8 cellular contexts compared by ENCODE assay signal in the genomic region with DNA sequence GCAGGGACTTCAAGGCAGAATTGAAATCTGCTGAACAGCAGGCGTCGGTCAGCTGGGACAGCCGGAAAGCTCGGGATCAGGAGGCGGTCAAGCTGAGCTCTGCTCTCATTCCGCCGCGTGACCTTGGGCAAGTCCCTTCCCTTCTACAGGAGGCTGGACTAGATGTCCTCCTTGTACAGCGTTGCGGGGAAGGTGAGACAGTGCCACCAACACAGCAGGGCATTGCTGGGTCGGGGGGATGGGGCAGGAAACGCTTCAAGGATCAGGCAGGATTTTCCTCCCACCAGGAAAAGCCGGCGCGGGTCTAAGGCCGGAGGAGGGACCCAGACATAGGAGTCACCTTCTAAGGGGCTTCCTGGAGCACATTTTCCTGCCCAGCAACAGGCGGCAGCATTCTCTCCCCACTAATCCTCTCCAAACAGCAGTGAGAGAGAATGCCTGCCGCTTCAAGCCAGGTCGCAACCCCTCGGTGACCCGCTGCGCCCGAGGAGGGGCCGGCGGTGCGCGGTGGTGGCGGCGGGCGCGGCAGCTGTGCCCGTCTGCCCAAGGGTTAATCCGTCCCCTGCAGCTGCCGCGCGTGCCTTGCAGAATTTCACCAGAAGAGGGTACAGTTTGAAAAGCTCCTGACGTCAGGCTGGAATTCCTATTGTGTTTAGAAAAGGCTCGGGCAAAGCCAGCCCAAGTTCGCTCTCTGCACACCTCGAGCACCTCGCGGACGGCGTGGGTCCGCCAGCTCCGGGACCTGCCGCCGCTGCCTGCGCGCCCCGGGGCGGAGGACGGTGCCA. TPM values are rescaled to one million over a fixed set of nuclear protein-coding genes. Genes with fewer than 3 reads are reported as not detected.
A peak's percentile ranks its signal among the peaks of the same experiment; 100 is the strongest.
DNase-seq lines count a peak whose midpoint lies in the region; ATAC-seq lines count a peak whose summit lies in the region.

A gene with protein sequence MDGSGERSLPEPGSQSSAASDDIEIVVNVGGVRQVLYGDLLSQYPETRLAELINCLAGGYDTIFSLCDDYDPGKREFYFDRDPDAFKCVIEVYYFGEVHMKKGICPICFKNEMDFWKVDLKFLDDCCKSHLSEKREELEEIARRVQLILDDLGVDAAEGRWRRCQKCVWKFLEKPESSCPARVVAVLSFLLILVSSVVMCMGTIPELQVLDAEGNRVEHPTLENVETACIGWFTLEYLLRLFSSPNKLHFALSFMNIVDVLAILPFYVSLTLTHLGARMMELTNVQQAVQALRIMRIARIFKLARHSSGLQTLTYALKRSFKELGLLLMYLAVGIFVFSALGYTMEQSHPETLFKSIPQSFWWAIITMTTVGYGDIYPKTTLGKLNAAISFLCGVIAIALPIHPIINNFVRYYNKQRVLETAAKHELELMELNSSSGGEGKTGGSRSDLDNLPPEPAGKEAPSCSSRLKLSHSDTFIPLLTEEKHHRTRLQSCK (plus strand): TSS at position 644 of the 785 bp plus-strand sequence. CDS start 493 bp downstream, outside the sequence.

- peak within 1 kb of the TSS; percentile 8 for H2BK120ac ChIP-seq in mesendoderm (ENCODE audit: low read depth, low read length)

- H2BK5ac ChIP-seq in mesendoderm (ENCODE audit: low read length): peak within 1 kb of the TSS; percentile 89

- in situ Hi-C loops in KBM-7 (cut with MboI; ENCODE audit: low pct_unique_long_range_greater_than_20kb, low sequenced_read_pairs): no loop called here

- no peak within 1 kb of the TSS for H3K23ac ChIP-seq in mesendoderm (ENCODE audit: low read length)

- peak within 1 kb of the TSS; percentile 53 for H3K18ac ChIP-seq in mesendoderm (ENCODE audit: low read length)

- no peak within 1 kb of the TSS for H4K5ac ChIP-seq in mesendoderm (ENCODE audit: low read length)

- H3K79me1 ChIP-seq in mesendoderm (ENCODE audit: low read length): no peaks in the 10 kb centered on the region

- H2BK15ac ChIP-seq in mesendoderm (replicated peaks; ENCODE audit: low read depth): no peak within 1 kb of the TSS

- H3K79me2 ChIP-seq in mesendoderm (ENCODE audit: control insufficient read depth, insufficient read depth, low read length): no peaks in the 10 kb centered on the region

- no peaks in the 10 kb centered on the region for H3K36me3 ChIP-seq in duodenal mucosa (ENCODE audit: control insufficient read depth in 1 of 2, insufficient read depth in 2 of 2, low read length in 2 of 2)
- no peaks in the 10 kb centered on the region for H3K36me3 ChIP-seq in mesendoderm (ENCODE audit: control insufficient read depth, insufficient read depth, low read length)

- H3K27me3 ChIP-seq in duodenal mucosa (ENCODE audit: control insufficient read depth in 1 of 2, insufficient read depth in 2 of 2, low read length in 2 of 2) (peaks cover 18 to 45% of the 10 kb centered on the region in 2 donors), mesendoderm (ENCODE audit: insufficient read depth, low read length, poor library complexity) (no peaks in the 10 kb centered on the region)

- H4K8ac ChIP-seq in mesendoderm (ENCODE audit: low read depth, low read length): no peak within 1 kb of the TSS

- peak; percentile 15 for DNase-seq in activated CD4-positive, alpha-beta T cell treated with anti-CD3 and anti-CD28 coated beads for 48 hours
- DNase-seq in activated CD4-positive, alpha-beta T cell treated with anti-CD3 and anti-CD28 coated beads, Interleukin-2, amount 50 U/mL, for 4 hours: no peak
- DNase-seq in NCI-H774 (lab: John Stamatoyannopoulos, UW) (peak; percentile 40), mesendoderm (peak; percentile 94), KBM-7 (no peak)

- no peaks in the 10 kb centered on the region for H3K9me3 ChIP-seq in duodenal mucosa (ENCODE audit: control insufficient read depth in 1 of 2, low read length in 2 of 2)

- H3K27ac ChIP-seq in duodenal mucosa (ENCODE audit: low read depth, low read length): no peak within 1 kb of the TSS
- peak within 1 kb of the TSS; percentile 36 for H3K27ac ChIP-seq in mesendoderm (ENCODE audit: low read depth, low read length)

- ATAC-seq in HG03460 (IDR thresholded peaks at IDR 0.05; ENCODE audit: unreplicated experiment) (no peak), HG02981 (IDR thresholded peaks at IDR 0.05; ENCODE audit: unreplicated experiment) (no peak)

- peak within 1 kb of the TSS; percentile 36 to 53 for H3K4me3 ChIP-seq in duodenal mucosa (ENCODE audit: low read depth in 1 of 2, low read length in 2 of 2)
- peak within 1 kb of the TSS; percentile 20 for H3K4me3 ChIP-seq in mesendoderm (ENCODE audit: low read length)

- no peak within 1 kb of the TSS for H2AK5ac ChIP-seq in mesendoderm (ENCODE audit: low read length)

- peak within 1 kb of the TSS; percentile 77 for H3K4me2 ChIP-seq in mesendoderm (ENCODE audit: low read length)

- peak within 1 kb of the TSS; percentile 48 for H3K4ac ChIP-seq in mesendoderm (ENCODE audit: low read depth, low read length)

- H3K9ac ChIP-seq in duodenal mucosa (ENCODE audit: low read depth in 1 of 2, low read length in 2 of 2) (no peak within 1 kb of the TSS), mesendoderm (ENCODE audit: low read length) (peak within 1 kb of the TSS; percentile 62)

- H3K56ac ChIP-seq in mesendoderm (ENCODE audit: low read length): peak within 1 kb of the TSS; percentile 89

- no peaks in the 10 kb centered on the region for H3K4me1 ChIP-seq in duodenal mucosa (ENCODE audit: control insufficient read depth in 1 of 2, insufficient read depth in 2 of 2, low read length in 2 of 2)
- H3K4me1 ChIP-seq in mesendoderm (ENCODE audit: control insufficient read depth, low read depth, low read length): peaks cover 13% of the 10 kb centered on the region

- no CpG with 5 or more reads among the region's 53 CpGs for WGBS in mesendoderm (ENCODE audit: extremely low coverage, insufficient coverage, low lambda C conversion rate)

RNA-seq across cellular contexts. Expression of the gene that starts here (rescaled TPM):
- polyA plus RNA-seq in mesendoderm (2013, experiment 1 of 2): 0.41 TPM
- 0.38 TPM for polyA plus RNA-seq in mesendoderm (2013, experiment 2 of 2)

Comparison
In these comparisons a context has a peak if more than half of its experiments do, and no peak if none do; other contexts are left out.
1. DNase-seq: peak in activated CD4-positive, alpha-beta T cell treated with anti-CD3 and anti-CD28 coated beads for 48 hours (single experiment), NCI-H774 (single experiment) and mesendoderm (single experiment); none in activated CD4-positive, alpha-beta T cell treated with anti-CD3 and anti-CD28 coated beads, Interleukin-2, amount 50 U/mL, for 4 hours (0 of 2) and KBM-7 (single experiment).